ENCODE assay signal across 21 cellular contexts in the genomic region with DNA sequence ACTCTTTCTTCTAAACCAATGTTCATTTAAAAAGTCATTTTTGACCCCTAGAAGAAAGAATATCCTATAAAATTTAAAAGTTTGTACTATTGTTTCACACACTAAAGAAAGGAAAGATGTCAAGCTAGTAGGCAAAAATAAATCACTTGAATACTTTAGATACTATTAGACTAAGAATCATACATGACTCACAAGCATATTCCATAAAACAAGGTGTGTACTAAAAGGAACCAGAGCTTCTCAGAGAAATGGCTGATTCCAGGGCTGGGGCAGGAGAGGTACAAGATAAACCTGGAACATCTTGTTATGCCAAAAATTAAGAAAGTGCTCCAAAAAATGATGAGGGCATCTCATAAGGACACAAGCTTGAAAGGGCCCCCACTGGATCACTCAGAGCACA. TPM values are rescaled to one million over a fixed set of nuclear protein-coding genes. Genes with fewer than 3 reads are reported as not detected.
DNase-seq lines count a peak whose midpoint lies in the region; ATAC-seq and TF ChIP-seq lines count a peak whose summit lies in the region.
"Had no signal": no experiment of that assay in that cellular context is flagged by ENCODE, and none has a peak within 500 bp of the region (broad histone marks: within the 10 kb centered on the region; RNA-seq: fewer than 3 reads in every experiment).

No MANE protein-coding gene starts in this region.

- peak overlapping the region in 1 of 4 donors; percentile 7 for H3K4me3 Mint-ChIP-seq in CD4-positive, CD25-positive, alpha-beta regulatory T cell
- H3K4me3 Mint-ChIP-seq in HFFc6, result peak overlapping the region; percentile 43
- H3K4me3 Mint-ChIP-seq in nephron progenitor cell, result no peak overlapping the region
- H3K4me3 Mint-ChIP-seq: activated naive CD4-positive, alpha-beta T cell treated with anti-CD3 and anti-CD28 coated beads, Interleukin-2, amount 10 ng/mL, durations not matched to agents 7 days and 5 days; CD8-positive, alpha-beta memory T cell; GM23338; neural crest cell; T-helper 1 cell treated with Interleukin-12 subunit alpha and Interleukin-12 subunit beta and Interleukin-4 antibody, amounts not matched to agents 30 μg/mL and 1 μg/mL, for 36 hours had no signal

- H3K4me1 Mint-ChIP-seq in CD4-positive, CD25-positive, alpha-beta regulatory T cell, result peaks cover 42 to 72% (median 47%) of the 10 kb centered on the region in 4 donors
- H3K4me1 Mint-ChIP-seq in HFFc6 (ENCODE audit: low read depth), result peaks cover 54% of the 10 kb centered on the region
- peaks cover 35% of the 10 kb centered on the region for H3K4me1 Mint-ChIP-seq in nephron progenitor cell
- H3K4me1 Mint-ChIP-seq: GM23338 had no signal

- H3K9me3 Mint-ChIP-seq in CD4-positive, CD25-positive, alpha-beta regulatory T cell, result no peaks in the 10 kb centered on the region
- H3K9me3 Mint-ChIP-seq in HFFc6 (no peaks in the 10 kb centered on the region), nephron progenitor cell (peaks cover 23% of the 10 kb centered on the region)
- H3K9me3 Mint-ChIP-seq: activated naive CD4-positive, alpha-beta T cell treated with anti-CD3 and anti-CD28 coated beads, Interleukin-2, amount 10 ng/mL, durations not matched to agents 7 days and 5 days; CD8-positive, alpha-beta memory T cell; T-helper 1 cell treated with Interleukin-12 subunit alpha and Interleukin-12 subunit beta and Interleukin-4 antibody, amounts not matched to agents 30 μg/mL and 1 μg/mL, for 36 hours had no signal

- H3K9ac ChIP-seq in mammary epithelial cell (ENCODE audit: insufficient read depth, low read length), result no peak overlapping the region

- H3K27me3 ChIP-seq in CD4-positive, CD25-positive, alpha-beta regulatory T cell (ENCODE audit: control insufficient read depth, insufficient read depth, low read length), result no peaks in the 10 kb centered on the region
- H3K27me3 ChIP-seq in mammary epithelial cell (ENCODE audit: insufficient read depth, low read length) (no peaks in the 10 kb centered on the region), SJCRH30 (no peaks in the 10 kb centered on the region)

- no peak for TF ChIP-seq CTCF in HFFc6 (IDR thresholded peaks at IDR 0.05)
- TF ChIP-seq CTCF in mammary epithelial cell (conservative IDR thresholded peaks at IDR 0.05 in 1 of 2, IDR thresholded peaks at IDR 0.05 in 1 of 2; ENCODE audit: extremely low read depth in 1 of 2, insufficient read depth in 1 of 2, low read depth in 1 of 2, low read length in 2 of 2), result no peak
- TF ChIP-seq CTCF in nephron progenitor cell (IDR thresholded peaks at IDR 0.05), result no peak

- H3K27ac Mint-ChIP-seq in CD4-positive, CD25-positive, alpha-beta regulatory T cell, result peak overlapping the region in 2 of 3 donors; percentile 63 to 81
- peak overlapping the region; percentile 68 for H3K27ac Mint-ChIP-seq in HFFc6
- peak overlapping the region; percentile 41 for H3K27ac Mint-ChIP-seq in nephron progenitor cell
- H3K27ac Mint-ChIP-seq: activated naive CD4-positive, alpha-beta T cell treated with anti-CD3 and anti-CD28 coated beads, Interleukin-2, amount 10 ng/mL, durations not matched to agents 7 days and 5 days; GM23338; T-helper 1 cell treated with Interleukin-12 subunit alpha and Interleukin-12 subunit beta and Interleukin-4 antibody, amounts not matched to agents 30 μg/mL and 1 μg/mL, for 36 hours had no signal

- peak overlapping the region; percentile 3 for H3K4me2 ChIP-seq in mammary epithelial cell (ENCODE audit: insufficient read depth, low read depth, low read length)
- H3K4me2 ChIP-seq: GM23338 had no signal

- no peaks in the 10 kb centered on the region for H3K27me3 Mint-ChIP-seq in CD4-positive, CD25-positive, alpha-beta regulatory T cell
- H3K27me3 Mint-ChIP-seq in HFFc6 (ENCODE audit: insufficient read depth) (no peaks in the 10 kb centered on the region), nephron progenitor cell (ENCODE audit: low read depth, poor library complexity) (no peaks in the 10 kb centered on the region)
- H3K27me3 Mint-ChIP-seq: activated naive CD4-positive, alpha-beta T cell treated with anti-CD3 and anti-CD28 coated beads, Interleukin-2, amount 10 ng/mL, durations not matched to agents 7 days and 5 days; CD8-positive, alpha-beta memory T cell had no signal

- no peak overlapping the region for H3K27ac ChIP-seq in CD4-positive, CD25-positive, alpha-beta regulatory T cell (ENCODE audit: insufficient read depth, low read length, poor library complexity, severe bottlenecking)
- H3K27ac ChIP-seq in mammary epithelial cell (ENCODE audit: insufficient read depth, low read depth, low read length), result peak overlapping the region; percentile 45
- no peak overlapping the region for H3K27ac ChIP-seq in SJCRH30
- H3K27ac ChIP-seq: VCaP had no signal

- CTCF ChIA-PET in mammary epithelial cell (lab: Charles Lee; ENCODE audit: low non-redundant PET), result no interaction called here

- no peak for ATAC-seq in CD4-positive, CD25-positive, alpha-beta regulatory T cell (ENCODE audit: low read depth in 2 of 2)
- ATAC-seq in GM21447 (IDR thresholded peaks at IDR 0.05; ENCODE audit: unreplicated experiment) (no peak), HG03521 (IDR thresholded peaks at IDR 0.05; ENCODE audit: unreplicated experiment) (no peak)
- ATAC-seq: GM23338 had no signal

- H4K20me1 ChIP-seq in mammary epithelial cell (ENCODE audit: insufficient read depth, low read length), result no peaks in the 10 kb centered on the region

- H3K4me1 ChIP-seq in CD4-positive, CD25-positive, alpha-beta regulatory T cell (ENCODE audit: control insufficient read depth, insufficient read depth, low read length, poor library complexity, severe bottlenecking), result peaks cover 8% of the 10 kb centered on the region
- H3K4me1 ChIP-seq in mammary epithelial cell (ENCODE audit: insufficient read depth, low read length), result peaks cover 20% of the 10 kb centered on the region
- H3K4me1 ChIP-seq in SJCRH30, result no peaks in the 10 kb centered on the region

- dilution Hi-C loops in mammary epithelial cell (cut with HindIII; ENCODE audit: low sequenced_read_pairs), result no loop called here

- H2AFZ ChIP-seq in mammary epithelial cell (ENCODE audit: low read depth, low read length), result no peak overlapping the region
- H2AFZ ChIP-seq: GM23338 had no signal

- H3K79me2 ChIP-seq in mammary epithelial cell (ENCODE audit: insufficient read depth, low read length), result peaks cover 92% of the 10 kb centered on the region

- BruUV-seq in mammary epithelial cell (replicated peaks; lab: Mats Ljungman, UMichigan), result no TSS peak

- H3K4me3 ChIP-seq in CD4-positive, CD25-positive, alpha-beta regulatory T cell (ENCODE audit: low read depth, low read length), result no peak overlapping the region
- H3K4me3 ChIP-seq in mammary epithelial cell (replicated peaks in 1 of 3; ENCODE audit: insufficient read depth in 1 of 3, low read depth in 2 of 3, low read length in 3 of 3) (no peak overlapping the region), SJCRH30 (no peak overlapping the region)
- H3K4me3 ChIP-seq: GM23338 had no signal

- in situ Hi-C loops in mammary epithelial cell (cut with MboI; ENCODE audit: low sequenced_read_pairs in 2 of 2), result no loop called here

- peaks cover 49% of the 10 kb centered on the region for H3K36me3 ChIP-seq in CD4-positive, CD25-positive, alpha-beta regulatory T cell (ENCODE audit: control insufficient read depth, insufficient read depth, low read length)
- H3K36me3 ChIP-seq in mammary epithelial cell (ENCODE audit: insufficient read depth, low read length) (peaks cover 19% of the 10 kb centered on the region), SJCRH30 (peaks cover 68% of the 10 kb centered on the region)

- H3K9me3 ChIP-seq in CD4-positive, CD25-positive, alpha-beta regulatory T cell (ENCODE audit: control insufficient read depth in 2 of 2, low read length in 2 of 2), result no peaks in the 10 kb centered on the region
- H3K9me3 ChIP-seq in mammary epithelial cell (replicated peaks; ENCODE audit: insufficient read depth, low read length) (no peaks in the 10 kb centered on the region), SJCRH30 (replicated peaks) (no peaks in the 10 kb centered on the region)

- no peak for DNase-seq in CD4-positive, CD25-positive, alpha-beta regulatory T cell
- DNase-seq in HFFc6 (no peak), mammary epithelial cell (peak; percentile 60), nephron progenitor cell (no peak), SJCRH30 (no peak), hypothalamus (lab: John Stamatoyannopoulos, UW) (no peak)
- DNase-seq: activated CD4-positive, alpha-beta T cell treated with anti-CD3 and anti-CD28 coated beads, Interleukin-2, amount 50 U/mL, for 4 hours; activated naive CD4-positive, alpha-beta T cell treated with anti-CD3 and anti-CD28 coated beads, Interleukin-2, amount 10 ng/mL, durations not matched to agents 7 days and 5 days; CD8-positive, alpha-beta memory T cell; cortex of kidney; Kasumi-1; NCI-H1105; NCI-H526; SIG-M5; stimulated activated CD8-positive, alpha-beta memory T cell treated with anti-CD3 and anti-CD28 coated beads, Interleukin-4, amount 100 ng/mL, for 48 hours had no signal

- peaks cover 25% of the 10 kb centered on the region for H3K36me3 Mint-ChIP-seq in CD4-positive, CD25-positive, alpha-beta regulatory T cell
- H3K36me3 Mint-ChIP-seq in HFFc6 (ENCODE audit: low read depth) (peaks cover 35% of the 10 kb centered on the region), nephron progenitor cell (ENCODE audit: low read depth) (peaks cover 87% of the 10 kb centered on the region)

- intact Hi-C loops in mammary epithelial cell (cut with micrococcal nuclease), result no loop called here

RNA-seq across cellular contexts. Expression of a gene that starts 8.7 kb away (rescaled TPM):
- 106 TPM for total RNA-seq in CD4-positive, CD25-positive, alpha-beta regulatory T cell
- polyA plus RNA-seq in CD4-positive, CD25-positive, alpha-beta regulatory T cell, result 10 to 100 TPM; 25.2 to 31.5 (median 29.6) TPM
- 10 to 100 TPM; 64.8 to 82.5 (median 74.7) TPM for total RNA-seq in HFFc6 (2021; fragmentation: NEBNext Ultra II Directional; extraction: Animal tissue kit (Norgen Biotek cat#: 25700))
- 100 to 1,000 TPM; 115 to 157 TPM for total RNA-seq in mammary epithelial cell
- 32.9 TPM for polyA plus RNA-seq in mammary epithelial cell
- polyA minus RNA-seq in mammary epithelial cell, result 172 TPM
- 64.4 and 75.1 TPM in 2 replicates for total RNA-seq in SJCRH30 (2014; rRNA removed; shearing (Covaris generic))
